In genomic region chr20:830011-830521, GRCh38 we compare ENCODE assay signal across 22 cellular contexts. TPM values are rescaled to one million over a fixed set of nuclear protein-coding genes. Genes with fewer than 3 reads are reported as not detected.
DNase-seq lines count a peak whose midpoint lies in the region; ATAC-seq, FAIRE-seq and TF ChIP-seq lines count a peak whose summit lies in the region.
"Had no signal": no experiment of that assay in that cellular context is flagged by ENCODE, and none has a peak within 500 bp of the region (broad histone marks: within the 10 kb centered on the region; RNA-seq: fewer than 3 reads in every experiment).

No MANE protein-coding gene starts in this region.

- H3K4me1 ChIP-seq in heart right ventricle (peaks cover 0 to 36% (median 18%) of the 10 kb centered on the region in 9 donors), vagina (peaks cover 10% of the 10 kb centered on the region)

- H3K4me3 Mint-ChIP-seq in activated T-helper 2 cell treated with anti-CD3 and anti-CD28 coated beads, Interferon-gamma antibody, Interleukin-2, Interleukin-4, amounts not matched to agents 10 μg/mL and 5 μg/mL and 100 μg/mL, durations not matched to agents 14 hours and 24 hours and 36 hours (ENCODE audit: low read depth) = no peak overlapping the region
- H3K4me3 Mint-ChIP-seq: activated CD4-positive, alpha-beta T cell treated with anti-CD3 and anti-CD28 coated beads for 36 hours; activated naive CD4-positive, alpha-beta T cell treated with anti-CD3 and anti-CD28 coated beads for 36 hours; CD8-positive, alpha-beta T cell; GM23338 had no signal

- H3K27me3 ChIP-seq in heart right ventricle = no peaks in the 10 kb centered on the region
- no peaks in the 10 kb centered on the region for H3K27me3 ChIP-seq in vagina
- H3K27me3 ChIP-seq: neutrophil, transverse colon had no signal

- H3K9me3 Mint-ChIP-seq in activated T-helper 2 cell treated with anti-CD3 and anti-CD28 coated beads, Interferon-gamma antibody, Interleukin-2, Interleukin-4, amounts not matched to agents 10 μg/mL and 5 μg/mL and 100 μg/mL, durations not matched to agents 14 hours and 24 hours and 36 hours = no peaks in the 10 kb centered on the region
- H3K9me3 Mint-ChIP-seq: activated naive CD4-positive, alpha-beta T cell treated with anti-CD3 and anti-CD28 coated beads for 36 hours; CD8-positive, alpha-beta T cell; GM23338 had no signal

- no peak for TF ChIP-seq POLR2A in vagina (IDR thresholded peaks at IDR 0.05)

- no peaks in the 10 kb centered on the region for H3K36me3 ChIP-seq in heart right ventricle
- H3K36me3 ChIP-seq in vagina = no peaks in the 10 kb centered on the region
- H3K36me3 ChIP-seq: neutrophil, transverse colon had no signal

- intact Hi-C loops in left cardiac atrium (cut with DNase I) (no loop called here), heart right ventricle (cut with DNase I) (loop anchor here in 1 of 10 donors (10.0 kb wide), 1 partner anchor 285 kb away; the partner anchor contains the start of gene PSMF1), vagina (cut with DNase I) (no loop called here)
- intact Hi-C loops in activated T-helper 2 cell treated with anti-CD3 and anti-CD28 coated beads, Interferon-gamma antibody, Interleukin-2, Interleukin-4, amounts not matched to agents 10 μg/mL and 5 μg/mL and 100 μg/mL, durations not matched to agents 14 hours and 24 hours and 36 hours (cut with micrococcal nuclease) = loop anchor here (5.0 kb wide), 1 partner anchor 288 kb away; the partner anchor contains the start of gene CSNK2A1

- no peak for TF ChIP-seq CTCF in heart right ventricle (IDR thresholded peaks at IDR 0.05)
- no peak for TF ChIP-seq CTCF in fibroblast of the aortic adventitia (IDR thresholded peaks at IDR 0.05; ENCODE audit: insufficient read depth, low read length)
- TF ChIP-seq CTCF in vagina (IDR thresholded peaks at IDR 0.05) = no peak

- H3K27me3 Mint-ChIP-seq in activated T-helper 2 cell treated with anti-CD3 and anti-CD28 coated beads, Interferon-gamma antibody, Interleukin-2, Interleukin-4, amounts not matched to agents 10 μg/mL and 5 μg/mL and 100 μg/mL, durations not matched to agents 14 hours and 24 hours and 36 hours (ENCODE audit: low read depth) = no peaks in the 10 kb centered on the region
- H3K27me3 Mint-ChIP-seq: activated CD4-positive, alpha-beta T cell treated with anti-CD3 and anti-CD28 coated beads for 36 hours had no signal

- H3K9me3 ChIP-seq in heart right ventricle (no peaks in the 10 kb centered on the region), vagina (no peaks in the 10 kb centered on the region)
- H3K9me3 ChIP-seq: A549, neutrophil, SK-N-SH, transverse colon had no signal

- peak; percentile 61 for FAIRE-seq in RCC 7860 (lab: Jason Lieb, UNC)
- FAIRE-seq: A549, colon had no signal

- H3K27ac Mint-ChIP-seq in activated T-helper 2 cell treated with anti-CD3 and anti-CD28 coated beads, Interferon-gamma antibody, Interleukin-2, Interleukin-4, amounts not matched to agents 10 μg/mL and 5 μg/mL and 100 μg/mL, durations not matched to agents 14 hours and 24 hours and 36 hours = no peak overlapping the region
- H3K27ac Mint-ChIP-seq: activated CD4-positive, alpha-beta T cell treated with anti-CD3 and anti-CD28 coated beads for 36 hours; activated naive CD4-positive, alpha-beta T cell treated with anti-CD3 and anti-CD28 coated beads for 36 hours; CD8-positive, alpha-beta T cell; GM23338 had no signal

- ATAC-seq in left cardiac atrium (no peak), heart right ventricle (no peak)
- ATAC-seq: A549; activated CD4-positive, alpha-beta T cell treated with anti-CD3 and anti-CD28 coated beads for 36 hours; CD8-positive, alpha-beta T cell; GM23338; left ventricle myocardium superior; PC-3 had no signal

- H3K27ac ChIP-seq in heart right ventricle (no peak overlapping the region), vagina (no peak overlapping the region)
- H3K27ac ChIP-seq: A549, neutrophil had no signal

- DNase-seq in left cardiac atrium (peak; percentile 12), heart right ventricle (no peak), RCC 7860 (ENCODE audit: low spot score) (peak; percentile 73), fibroblast of the aortic adventitia (ENCODE audit: low read depth) (peak; percentile 77), vagina (ENCODE audit: extremely low spot score in 2 of 2) (peak; percentile 6 to 22), NCI-H69 (lab: John Stamatoyannopoulos, UW) (no peak)
- no peak for DNase-seq in stimulated activated CD4-positive, alpha-beta T cell treated with anti-CD3 and anti-CD28 coated beads, Interleukin-4, amount 100 ng/mL, for 1 hour
- no peak for DNase-seq in activated T-helper 2 cell treated with anti-CD3 and anti-CD28 coated beads, Interferon-gamma antibody, Interleukin-2, Interleukin-4, amounts not matched to agents 10 μg/mL and 5 μg/mL and 100 μg/mL, durations not matched to agents 14 hours and 24 hours and 36 hours (ENCODE audit: low spot score)
- DNase-seq: activated CD4-positive, alpha-beta T cell treated with anti-CD3 and anti-CD28 coated beads for 36 hours; activated naive CD4-positive, alpha-beta T cell treated with anti-CD3 and anti-CD28 coated beads for 36 hours; CD8-positive, alpha-beta T cell; left ventricle myocardium superior; NCI-H1092; NCI-H526; PC-3; SK-N-SH; stimulated activated naive CD4-positive, alpha-beta T cell had no signal

- peaks cover 36% of the 10 kb centered on the region for H3K4me1 Mint-ChIP-seq in activated T-helper 2 cell treated with anti-CD3 and anti-CD28 coated beads, Interferon-gamma antibody, Interleukin-2, Interleukin-4, amounts not matched to agents 10 μg/mL and 5 μg/mL and 100 μg/mL, durations not matched to agents 14 hours and 24 hours and 36 hours (ENCODE audit: low read depth)

- H3K4me3 ChIP-seq in heart right ventricle (no peak overlapping the region), fibroblast of the aortic adventitia (ENCODE audit: low read depth, low read length) (no peak overlapping the region), vagina (no peak overlapping the region)
- H3K4me3 ChIP-seq: A549, GM23338, transverse colon had no signal

- H3K36me3 Mint-ChIP-seq in activated T-helper 2 cell treated with anti-CD3 and anti-CD28 coated beads, Interferon-gamma antibody, Interleukin-2, Interleukin-4, amounts not matched to agents 10 μg/mL and 5 μg/mL and 100 μg/mL, durations not matched to agents 14 hours and 24 hours and 36 hours (ENCODE audit: low read depth) = no peaks in the 10 kb centered on the region
- H3K36me3 Mint-ChIP-seq: CD8-positive, alpha-beta T cell had no signal

- 80 to 84% methylated on average over 8 of the region's 8 CpGs for WGBS in heart right ventricle, 2 donors

RNA-seq across cellular contexts. Expression of gene FAM110A, which starts 3.4 kb away (rescaled TPM):
- 1 to 10 TPM; 4.0 to 4.4 TPM for total RNA-seq in left cardiac atrium
- 1 to 10 TPM in 9 of 10 donors, under 1 TPM in 1; 0.99 to 5.9 (median 1.9) TPM for total RNA-seq in heart right ventricle
- polyA plus RNA-seq in heart right ventricle = 1 to 10 TPM; 2.0 to 2.3 TPM
- total RNA-seq in fibroblast of the aortic adventitia (ENCODE audit: low replicate concordance) = 5.4 and 5.5 TPM in 2 replicates
- 11.8 TPM for total RNA-seq in vagina
- total RNA-seq in activated T-helper 2 cell treated with anti-CD3 and anti-CD28 coated beads, Interferon-gamma antibody, Interleukin-2, Interleukin-4, amounts not matched to agents 10 μg/mL and 5 μg/mL and 100 μg/mL, durations not matched to agents 14 hours and 24 hours and 36 hours = 12.7 and 12.8 TPM in 2 replicates

Comparison
In these comparisons a context has a peak if more than half of its experiments do, and no peak if none do; other contexts are left out.
1. DNase-seq: peak in left cardiac atrium (single experiment), RCC 7860 (single experiment), fibroblast of the aortic adventitia (single experiment) and vagina (2 of 2); none in heart right ventricle (0 of 2), stimulated activated CD4-positive, alpha-beta T cell treated with anti-CD3 and anti-CD28 coated beads, Interleukin-4, amount 100 ng/mL, for 1 hour (single experiment), activated T-helper 2 cell treated with anti-CD3 and anti-CD28 coated beads, Interferon-gamma antibody, Interleukin-2, Interleukin-4, amounts not matched to agents 10 μg/mL and 5 μg/mL and 100 μg/mL, durations not matched to agents 14 hours and 24 hours and 36 hours (single experiment) and NCI-H69 (single experiment).